ENCODE assay signal across 1 cellular context in genomic region chr15:92365079-92365478, GRCh38.
TF ChIP-seq lines count a peak whose summit lies in the region.

No MANE protein-coding gene starts in this region.

TF ChIP-seq in HEK293, 187 proteins besides CTCF, POLR2A, EP300 and RAD21 (continued from another document):
- TF ChIP-seq, protein P1, sequence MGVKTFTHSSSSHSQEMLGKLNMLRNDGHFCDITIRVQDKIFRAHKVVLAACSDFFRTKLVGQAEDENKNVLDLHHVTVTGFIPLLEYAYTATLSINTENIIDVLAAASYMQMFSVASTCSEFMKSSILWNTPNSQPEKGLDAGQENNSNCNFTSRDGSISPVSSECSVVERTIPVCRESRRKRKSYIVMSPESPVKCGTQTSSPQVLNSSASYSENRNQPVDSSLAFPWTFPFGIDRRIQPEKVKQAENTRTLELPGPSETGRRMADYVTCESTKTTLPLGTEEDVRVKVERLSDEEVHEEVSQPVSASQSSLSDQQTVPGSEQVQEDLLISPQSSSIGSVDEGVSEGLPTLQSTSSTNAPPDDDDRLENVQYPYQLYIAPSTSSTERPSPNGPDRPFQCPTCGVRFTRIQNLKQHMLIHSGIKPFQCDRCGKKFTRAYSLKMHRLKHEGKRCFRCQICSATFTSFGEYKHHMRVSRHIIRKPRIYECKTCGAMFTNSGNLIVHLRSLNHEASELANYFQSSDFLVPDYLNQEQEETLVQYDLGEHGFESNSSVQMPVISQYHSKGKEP (tag by site-specific recombination; IDR thresholded peaks at IDR 0.05), result 0 out of 2 replicates have a peak, but pooled peaks have one; percentile 31
- 0 out of 2 replicates have a peak, but pooled peaks have one; percentile 28 for TF ChIP-seq ZNF561 (tag by site-specific recombination; IDR thresholded peaks at IDR 0.05; ENCODE audit: borderline replicate concordance)
